ENCODE assay signal across 26 cellular contexts in the genomic region with DNA sequence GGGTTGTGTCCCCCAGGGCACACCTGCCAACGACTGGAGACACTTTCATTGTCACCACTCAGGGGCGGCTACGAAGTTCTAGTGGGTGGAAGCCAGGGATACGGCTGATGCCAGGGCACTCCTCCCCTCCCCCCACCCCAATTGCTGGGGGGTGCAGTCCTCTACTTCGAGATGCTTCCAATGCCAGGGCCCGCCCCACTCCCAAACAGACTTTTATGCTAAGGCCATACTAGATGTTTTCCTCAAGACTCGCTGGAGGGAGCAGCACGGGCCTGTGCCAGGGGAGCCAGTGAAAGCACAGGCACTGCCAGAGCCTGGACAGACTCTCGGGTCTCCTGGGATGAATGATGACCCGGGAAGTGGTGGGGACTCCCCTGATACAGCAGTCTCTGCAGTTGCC.
"Had no signal": no experiment of that assay in that cellular context is flagged by ENCODE, and none has a peak within 500 bp of the region (broad histone marks: within the 10 kb centered on the region; RNA-seq: fewer than 3 reads in every experiment).

No MANE protein-coding gene starts in this region.

- ATAC-seq: effector memory CD8-positive, alpha-beta T cell; esophagus mucosa; foreskin keratinocyte; gastrocnemius medialis; gastroesophageal sphincter; heart left ventricle; heart right ventricle had no signal

- H3K27me3 ChIP-seq: colonic mucosa, dorsolateral prefrontal cortex, foreskin keratinocyte, gastrocnemius medialis had no signal

- FAIRE-seq: colon, endometrium, endothelial cell of umbilical vein, frontal cortex had no signal

- DNase-seq: colonic mucosa; cortex of kidney; dermis blood vessel endothelial cell; dorsolateral prefrontal cortex; effector CD4-positive, alpha-beta T cell; effector CD8-positive, alpha-beta T cell; effector memory CD4-positive, alpha-beta T cell; effector memory CD8-positive, alpha-beta T cell; erythroblast; esophagus squamous epithelium; foreskin fibroblast; foreskin keratinocyte; foreskin melanocyte; gastrocnemius medialis; glutamatergic neuron; heart left ventricle; heart right ventricle had no signal

- H3K36me3 ChIP-seq: colonic mucosa, esophagus muscularis mucosa, esophagus squamous epithelium, gastrocnemius medialis, gastroesophageal sphincter, heart left ventricle, heart right ventricle had no signal

- H3K4me3 ChIP-seq: colonic mucosa, coronary artery, dorsolateral prefrontal cortex, esophagus muscularis mucosa, esophagus squamous epithelium, gastrocnemius medialis, gastroesophageal sphincter, heart left ventricle, heart right ventricle had no signal

- H3K9me3 ChIP-seq: colonic mucosa, esophagus squamous epithelium, gastrocnemius medialis had no signal

- H3K4me1 ChIP-seq: colonic mucosa, esophagus squamous epithelium, foreskin keratinocyte, gastrocnemius medialis, gastroesophageal sphincter, heart left ventricle, heart right ventricle had no signal

- H3K27ac ChIP-seq: colonic mucosa, coronary artery, dorsolateral prefrontal cortex, epithelial cell of prostate, esophagus muscularis mucosa, esophagus squamous epithelium, foreskin keratinocyte, gastrocnemius medialis, gastroesophageal sphincter, heart left ventricle, heart right ventricle had no signal
